ENCODE assay signal across 1 cellular context in genomic region chr6:130932438-130932837, GRCh38.
A peak's percentile ranks its signal among the peaks of the same experiment; 100 is the strongest.
TF ChIP-seq lines count a peak whose summit lies in the region.

No MANE protein-coding gene starts in this region.

TF ChIP-seq in HepG2, 621 proteins besides CTCF, POLR2A, EP300 and RAD21 (continued from another document):
- TF ChIP-seq HNF1B (CRISPR knock-in tag; IDR thresholded peaks at IDR 0.05) = no peak
- no peak for TF ChIP-seq ZNF17 (CRISPR knock-in tag; IDR thresholded peaks at IDR 0.05)
- TF ChIP-seq GATAD2A (CRISPR knock-in tag; IDR thresholded peaks at IDR 0.05) = 0 out of 2 replicates have a peak, but pooled peaks have one; percentile 16
- peak; percentile 38; the same call in 1 of the 2 replicates for TF ChIP-seq ZNF317 (CRISPR knock-in tag; IDR thresholded peaks at IDR 0.05)
- peak; percentile 51 to 54; a peak in 1 of 4 replicates for TF ChIP-seq ATF4 (CRISPR knock-in tag; IDR thresholded peaks at IDR 0.05)
- peak; percentile 31; the same call in 1 of the 2 replicates for TF ChIP-seq CEBPB (IDR thresholded peaks at IDR 0.05; ENCODE audit: borderline replicate concordance, low read depth, low read length)
- TF ChIP-seq HOXA7 (CRISPR knock-in tag; IDR thresholded peaks at IDR 0.05) = no peak
- no peak for TF ChIP-seq ARID5B (CRISPR knock-in tag; IDR thresholded peaks at IDR 0.05)
